ENCODE assay signal across 1 cellular context in genomic region chr13:98453254-98453843, GRCh38.
TF ChIP-seq lines count a peak whose summit lies in the region.

No MANE protein-coding gene starts in this region.

TF ChIP-seq in IMR-90, 13 proteins besides CTCF, POLR2A, EP300 and RAD21 (continued from another document):
- TF ChIP-seq ELK1 (IDR thresholded peaks at IDR 0.05; ENCODE audit: borderline replicate concordance, low read depth, low read length) (no peak), RFX5 (IDR thresholded peaks at IDR 0.05; ENCODE audit: low read depth, low read length) (no peak)
